ENCODE assay signal across 8 cellular contexts in genomic region chr6:36413489-36414153, GRCh38. TPM values are rescaled to one million over a fixed set of nuclear protein-coding genes. Genes with fewer than 3 reads are reported as not detected.
"Had no signal": no experiment of that assay in that cellular context is flagged by ENCODE, and none has a peak within 500 bp of the region (broad histone marks: within the 10 kb centered on the region; RNA-seq: fewer than 3 reads in every experiment).

No MANE protein-coding gene starts in this region.

- FAIRE-seq: H1, H54, HTR-8/SVneo had no signal

- DNase-seq: H9, HCEC 1CT, KG1 had no signal

- H3K4me1 Mint-ChIP-seq: GM23338, H9, IgD-negative memory B cell had no signal

- H3K4me3 Mint-ChIP-seq: GM23338, H9, IgD-negative memory B cell had no signal

- H3K27me3 Mint-ChIP-seq: IgD-negative memory B cell had no signal

- H3K27ac Mint-ChIP-seq: GM23338, H9 had no signal

- H3K4me2 ChIP-seq: GM23338 had no signal

- H3K4me3 ChIP-seq: GM23338 had no signal

- ATAC-seq: GM23338 had no signal

RNA-seq across cellular contexts. Expression of gene PXT1, which starts 29.0 kb away (rescaled TPM):
- total RNA-seq: H1, H9 had no signal
- polyA plus RNA-seq: GM23338, IgD-negative memory B cell had no signal
